ENCODE assay signal across 1 cellular context in the genomic region with DNA sequence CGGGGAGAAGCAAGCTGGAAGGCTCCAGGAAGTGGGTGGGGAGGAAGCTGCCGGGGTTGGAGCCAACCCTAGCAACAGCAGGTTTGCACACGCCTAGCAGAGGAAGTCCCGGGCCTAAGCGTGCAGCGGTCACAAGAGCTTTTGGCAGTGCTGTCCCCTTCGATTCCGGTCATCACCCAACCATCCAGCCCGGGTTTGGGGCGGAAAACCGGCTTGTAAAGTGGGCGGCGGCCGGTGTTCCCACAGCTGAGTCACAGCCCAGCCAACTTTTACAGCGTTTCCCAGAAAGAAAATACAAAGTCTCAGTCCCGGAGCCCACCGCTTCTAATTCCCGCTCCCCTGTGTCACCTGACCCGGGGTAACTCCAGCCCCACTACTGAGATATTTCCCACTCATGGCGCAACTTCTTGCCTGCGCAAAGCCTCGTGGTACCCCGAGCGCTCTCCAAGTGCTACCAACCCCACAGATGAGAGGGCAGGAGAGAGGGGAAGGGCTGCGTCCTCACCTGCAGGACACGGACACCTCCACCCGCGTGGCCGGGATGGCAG.
TF ChIP-seq lines count a peak whose summit lies in the region.

No MANE protein-coding gene starts in this region.

TF ChIP-seq in H1, 55 proteins besides CTCF, POLR2A, EP300 and RAD21:
- TF ChIP-seq EZH2 (IDR thresholded peaks at IDR 0.05; ENCODE audit: low read depth, low read length, severe bottlenecking): no peak
- 0 out of 2 replicates have a peak, but pooled peaks have one; percentile 21 for TF ChIP-seq EGR1 (IDR thresholded peaks at IDR 0.05; ENCODE audit: borderline replicate concordance, low read depth, low read length)
- TF ChIP-seq GABPA (IDR thresholded peaks at IDR 0.05; ENCODE audit: borderline replicate concordance, insufficient read depth, low read length): no peak
- TF ChIP-seq, protein P1, sequence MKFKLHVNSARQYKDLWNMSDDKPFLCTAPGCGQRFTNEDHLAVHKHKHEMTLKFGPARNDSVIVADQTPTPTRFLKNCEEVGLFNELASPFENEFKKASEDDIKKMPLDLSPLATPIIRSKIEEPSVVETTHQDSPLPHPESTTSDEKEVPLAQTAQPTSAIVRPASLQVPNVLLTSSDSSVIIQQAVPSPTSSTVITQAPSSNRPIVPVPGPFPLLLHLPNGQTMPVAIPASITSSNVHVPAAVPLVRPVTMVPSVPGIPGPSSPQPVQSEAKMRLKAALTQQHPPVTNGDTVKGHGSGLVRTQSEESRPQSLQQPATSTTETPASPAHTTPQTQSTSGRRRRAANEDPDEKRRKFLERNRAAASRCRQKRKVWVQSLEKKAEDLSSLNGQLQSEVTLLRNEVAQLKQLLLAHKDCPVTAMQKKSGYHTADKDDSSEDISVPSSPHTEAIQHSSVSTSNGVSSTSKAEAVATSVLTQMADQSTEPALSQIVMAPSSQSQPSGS (IDR thresholded peaks at IDR 0.05; ENCODE audit: low read length): no peak
- TF ChIP-seq KDM4A (IDR thresholded peaks at IDR 0.05; ENCODE audit: low read depth, low read length, severe bottlenecking): no peak
- TF ChIP-seq FOSL1 (IDR thresholded peaks at IDR 0.05; ENCODE audit: insufficient read depth, low read depth, low read length): no peak
- no peak for TF ChIP-seq SIX5 (IDR thresholded peaks at IDR 0.05; ENCODE audit: low read depth, low read length)
- TF ChIP-seq SAP30 (IDR thresholded peaks at IDR 0.05; ENCODE audit: insufficient read depth, insufficient replicate concordance, low read length): peak; percentile 85
- peak; percentile 11; the same call in 1 of the 2 replicates for TF ChIP-seq CREB1 (IDR thresholded peaks at IDR 0.05)
- TF ChIP-seq POLR2AphosphoS5 (IDR thresholded peaks at IDR 0.05; ENCODE audit: low read depth, low read length): no peak
- TF ChIP-seq, protein P2, sequence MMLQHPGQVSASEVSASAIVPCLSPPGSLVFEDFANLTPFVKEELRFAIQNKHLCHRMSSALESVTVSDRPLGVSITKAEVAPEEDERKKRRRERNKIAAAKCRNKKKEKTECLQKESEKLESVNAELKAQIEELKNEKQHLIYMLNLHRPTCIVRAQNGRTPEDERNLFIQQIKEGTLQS (IDR thresholded peaks at IDR 0.05; ENCODE audit: insufficient read depth, low read depth, low read length): no peak
- TF ChIP-seq TBP (IDR thresholded peaks at IDR 0.05; ENCODE audit: low read depth, low read length): no peak
- TF ChIP-seq RNF2 (IDR thresholded peaks at IDR 0.05; ENCODE audit: borderline replicate concordance, low read depth, low read length, missing control alignments, poor library complexity, severe bottlenecking): no peak
- no peak for TF ChIP-seq TAF7 (optimal IDR thresholded peaks at IDR 0.05; ENCODE audit: borderline replicate concordance, low read depth, low read length)
- peak in 1 of 2 experiments; percentile 50; a peak in 1 of 4 replicates for TF ChIP-seq SIN3A (conservative IDR thresholded peaks at IDR 0.05 in 1 of 2, IDR thresholded peaks at IDR 0.05 in 1 of 2; ENCODE audit: low read depth in 1 of 2, low read length in 2 of 2)
- TF ChIP-seq, protein P3, sequence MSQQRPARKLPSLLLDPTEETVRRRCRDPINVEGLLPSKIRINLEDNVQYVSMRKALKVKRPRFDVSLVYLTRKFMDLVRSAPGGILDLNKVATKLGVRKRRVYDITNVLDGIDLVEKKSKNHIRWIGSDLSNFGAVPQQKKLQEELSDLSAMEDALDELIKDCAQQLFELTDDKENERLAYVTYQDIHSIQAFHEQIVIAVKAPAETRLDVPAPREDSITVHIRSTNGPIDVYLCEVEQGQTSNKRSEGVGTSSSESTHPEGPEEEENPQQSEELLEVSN (IDR thresholded peaks at IDR 0.05): peak; percentile 83
- TF ChIP-seq, protein P4, sequence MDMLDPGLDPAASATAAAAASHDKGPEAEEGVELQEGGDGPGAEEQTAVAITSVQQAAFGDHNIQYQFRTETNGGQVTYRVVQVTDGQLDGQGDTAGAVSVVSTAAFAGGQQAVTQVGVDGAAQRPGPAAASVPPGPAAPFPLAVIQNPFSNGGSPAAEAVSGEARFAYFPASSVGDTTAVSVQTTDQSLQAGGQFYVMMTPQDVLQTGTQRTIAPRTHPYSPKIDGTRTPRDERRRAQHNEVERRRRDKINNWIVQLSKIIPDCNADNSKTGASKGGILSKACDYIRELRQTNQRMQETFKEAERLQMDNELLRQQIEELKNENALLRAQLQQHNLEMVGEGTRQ (IDR thresholded peaks at IDR 0.05; ENCODE audit: low read length): no peak
- no peak for TF ChIP-seq CTBP2 (IDR thresholded peaks at IDR 0.05; ENCODE audit: borderline replicate concordance, insufficient read depth, insufficient read length, low read length)
- no peak for TF ChIP-seq JUND (IDR thresholded peaks at IDR 0.05; ENCODE audit: low read length)
- TF ChIP-seq CHD7 (IDR thresholded peaks at IDR 0.05; ENCODE audit: insufficient replicate concordance, low read length): no peak
- TF ChIP-seq HDAC2 (IDR thresholded peaks at IDR 0.05; ENCODE audit: borderline replicate concordance in 1 of 2, low read depth in 2 of 2, low read length in 2 of 2): peak in 1 of 2 experiments; percentile 68; a peak in 1 of 4 replicates
- no peak for TF ChIP-seq ASH2L (IDR thresholded peaks at IDR 0.05; ENCODE audit: low read length)
- TF ChIP-seq CBX5 (IDR thresholded peaks at IDR 0.05; ENCODE audit: low read depth, low read length): no peak
TF ChIP-seq in H1: peak in this region for 6.
